In the genomic region with DNA sequence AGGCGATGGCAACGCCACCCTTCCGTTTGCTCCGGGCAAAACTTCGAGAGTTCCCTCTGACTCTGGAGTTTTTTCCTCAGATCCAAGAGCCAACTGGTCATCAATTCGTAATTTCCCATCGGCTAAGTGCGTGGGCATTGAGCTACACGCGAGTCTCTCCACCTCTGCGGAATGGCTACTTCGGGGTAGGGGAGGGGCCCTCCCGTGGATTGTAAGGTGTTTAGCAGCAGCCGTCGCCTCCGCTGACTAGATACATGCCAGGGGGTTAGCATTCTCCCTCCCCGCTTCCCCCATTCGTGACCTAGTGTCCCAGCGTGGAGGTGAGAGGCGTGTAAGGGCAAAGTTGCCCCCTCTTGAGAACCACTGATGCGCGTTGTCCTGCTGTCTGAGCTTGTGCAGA, we compare ENCODE assay signal across 10 cellular contexts. TPM values are rescaled to one million over a fixed set of nuclear protein-coding genes. Genes with fewer than 3 reads are reported as not detected.
DNase-seq lines count a peak whose midpoint lies in the region; ATAC-seq, FAIRE-seq and TF ChIP-seq lines count a peak whose summit lies in the region.
"Not testable (repeated sequence)": the region's sequence is repeated elsewhere in the genome, so short reads cannot be mapped to it uniquely, and the experiment has no call there.
"Had no signal": no experiment of that assay in that cellular context is flagged by ENCODE, and none has a peak within 500 bp of the region (broad histone marks: within the 10 kb centered on the region; RNA-seq: fewer than 3 reads in every experiment).

No MANE protein-coding gene starts in this region.

- H3K23ac ChIP-seq in H1 (ENCODE audit: insufficient read length), result not testable (repeated sequence)

- not testable (repeated sequence) for H3K79me1 ChIP-seq in H1 (ENCODE audit: low read depth, low read length)

- H3K27ac Mint-ChIP-seq in WTC11, mesothelial cell of epicardium: not testable (repeated sequence)

- not testable (repeated sequence) for H4K91ac ChIP-seq in H1 (replicated peaks; ENCODE audit: insufficient read length, low read length)

- H3K14ac ChIP-seq in H1 (ENCODE audit: insufficient read length), result not testable (repeated sequence)

- not testable (repeated sequence) for H2BK15ac ChIP-seq in H1 (ENCODE audit: low read length)

- H2BK20ac ChIP-seq in H1 (ENCODE audit: low read length), result not testable (repeated sequence)

- not testable (repeated sequence) for H3K9me3 ChIP-seq in H1 (ENCODE audit: insufficient read depth in 2 of 2, low read depth in 1 of 2, low read length in 1 of 2); left ventricle myocardium inferior (replicated peaks); iPS-18a (ENCODE audit: control insufficient read depth, low read depth, low read length); smooth muscle cell (replicated peaks; ENCODE audit: low read depth)

- CTCF ChIA-PET in WTC11 (lab: Charles Lee); H1 (lab: Charles Lee; ENCODE audit: partially characterized antibody): not testable (repeated sequence)

- H3K27me3 Mint-ChIP-seq in WTC11 (ENCODE audit: low read depth), result peaks cover 52% of the 10 kb centered on the region
- H3K27me3 Mint-ChIP-seq in mesothelial cell of epicardium (ENCODE audit: low read depth), result peaks cover 43% of the 10 kb centered on the region

- WGBS in H1 (ENCODE audit: extremely low coverage in 1 of 2, insufficient coverage in 1 of 2, insufficient read length in 1 of 2, insufficient replicate concordance in 2 of 2, low coverage in 1 of 2, low lambda C conversion rate in 2 of 2, missing lambda C conversion rate in 1 of 2), 2 experiments, result 7% methylated on average over 16 of the region's 22 CpGs; no CpG with 5 or more reads in 1 of the 2 experiments
- WGBS in smooth muscle cell (ENCODE audit: low lambda C conversion rate), result 23% methylated on average over 21 of the region's 22 CpGs

- not testable (repeated sequence) for TF ChIP-seq EP300 in H1 (IDR thresholded peaks at IDR 0.05; ENCODE audit: borderline replicate concordance in 1 of 2, low read depth in 2 of 2, low read length in 2 of 2)

- H3K56ac ChIP-seq in H1 (replicated peaks; ENCODE audit: insufficient read length, low read depth, low read length), result not testable (repeated sequence)

- not testable (repeated sequence) for H2BK5ac ChIP-seq in H1 (ENCODE audit: low read depth, low read length)

- not testable (repeated sequence) for H3K36me3 Mint-ChIP-seq in WTC11, mesothelial cell of epicardium

- H3K4ac ChIP-seq in H1 (replicated peaks; ENCODE audit: insufficient read length, low read depth, low read length), result not testable (repeated sequence)

- ATAC-seq in WTC11, result not testable (repeated sequence)

- H3K4me3 ChIP-seq in H7 (ENCODE audit: insufficient read depth, low read depth, low read length) (peak overlapping the region; percentile 60), H1 (ENCODE audit: extremely low read depth in 1 of 4, insufficient read depth in 2 of 4, low read depth in 3 of 4, low read length in 4 of 4) (peak overlapping the region in 3 of 4 experiments; percentile 38 to 65 (median 63); a peak in 5 of 8 replicates), left ventricle myocardium inferior (peak overlapping the region; percentile 57), iPS-18a (ENCODE audit: low read length) (peak overlapping the region; percentile 61), smooth muscle cell (peak overlapping the region; percentile 51)

- intact Hi-C loops in left ventricle myocardium inferior (cut with micrococcal nuclease), result not testable (repeated sequence)

- not testable (repeated sequence) for H3F3A ChIP-seq in smooth muscle cell (ENCODE audit: low read depth)

- H3K9ac ChIP-seq in H1 (replicated peaks in 1 of 4; ENCODE audit: extremely low read depth in 1 of 4, low read depth in 3 of 4, low read length in 3 of 4); iPS-18a (ENCODE audit: low read length); smooth muscle cell (ENCODE audit: low read depth): not testable (repeated sequence)

- not testable (repeated sequence) for H3K9me3 Mint-ChIP-seq in WTC11, mesothelial cell of epicardium

- DNase-seq in H7; WTC11 (ENCODE audit: low spot score); left ventricle myocardium inferior; mesothelial cell of epicardium (ENCODE audit: low spot score in 2 of 2, unreplicated experiment in 2 of 2); smooth muscle cell (lab: John Stamatoyannopoulos, UW; ENCODE audit: unreplicated experiment): not testable (repeated sequence)
- DNase-seq in H1 (ENCODE audit: low read depth in 1 of 2, low spot score in 2 of 2), result peak in 1 of 2 experiments; percentile 73

- not testable (repeated sequence) for TF ChIP-seq POLR2A in H1 (IDR thresholded peaks at IDR 0.05; ENCODE audit: control extremely low read depth in 1 of 2, low read depth in 2 of 2, low read length in 2 of 2)

- not testable (repeated sequence) for H2BK120ac ChIP-seq in H1 (replicated peaks; ENCODE audit: low read depth, low read length)

- POLR2A ChIA-PET in WTC11 (lab: Charles Lee), result not testable (repeated sequence)
- POLR2A ChIA-PET in H1 (lab: Charles Lee; ENCODE audit: partially characterized antibody), result interaction anchor here (0.6 kb wide), 1 partner anchor 41 kb away, joined by 3 read pairs; no protein-coding TSS in a partner anchor

- H4K5ac ChIP-seq in H1 (ENCODE audit: insufficient read length, low read depth, low read length), result not testable (repeated sequence)

- not testable (repeated sequence) for H3K79me2 ChIP-seq in H1 (ENCODE audit: control insufficient read depth in 1 of 2, insufficient read depth in 2 of 2, low read length in 2 of 2); smooth muscle cell (ENCODE audit: low read depth)

- not testable (repeated sequence) for H4K8ac ChIP-seq in H1 (ENCODE audit: extremely low read depth, insufficient read depth, low read length)

- FAIRE-seq in H1 (lab: Jason Lieb, UNC), result not testable (repeated sequence)

- H2AK5ac ChIP-seq in H1 (ENCODE audit: low read depth, low read length), result not testable (repeated sequence)

- H3K4me2 ChIP-seq in H1 (ENCODE audit: insufficient read depth in 1 of 2, low read depth in 2 of 2, low read length in 2 of 2) (peak overlapping the region; percentile 70 to 85), smooth muscle cell (peak overlapping the region; percentile 67)

- not testable (repeated sequence) for TF ChIP-seq CTCF in WTC11 (IDR thresholded peaks at IDR 0.05); H1 (IDR thresholded peaks at IDR 0.05; ENCODE audit: control extremely low read depth in 1 of 3, insufficient read depth in 1 of 3, low read depth in 1 of 3, low read length in 3 of 3); left ventricle myocardium inferior (IDR thresholded peaks at IDR 0.05; ENCODE audit: borderline replicate concordance); mesothelial cell of epicardium (IDR thresholded peaks at IDR 0.05; ENCODE audit: unreplicated experiment); smooth muscle cell (IDR thresholded peaks at IDR 0.05; ENCODE audit: borderline replicate concordance, insufficient read depth, poor library complexity, severe bottlenecking)

- not testable (repeated sequence) for H3K27ac ChIP-seq in H1 (ENCODE audit: low read depth, low read length); left ventricle myocardium inferior (replicated peaks); iPS-18a (ENCODE audit: low read length); smooth muscle cell (ENCODE audit: low read depth)

- H3K4me3 Mint-ChIP-seq in WTC11 (peak overlapping the region; percentile 91), mesothelial cell of epicardium (peak overlapping the region; percentile 82)

- not testable (repeated sequence) for H2AFZ ChIP-seq in H1 (ENCODE audit: low read length); smooth muscle cell (ENCODE audit: low read depth)

- H3K18ac ChIP-seq in H1 (ENCODE audit: extremely low read depth, low read length), result not testable (repeated sequence)

- H4K20me1 ChIP-seq in H1 (replicated peaks in 1 of 2; ENCODE audit: control insufficient read depth in 1 of 2, insufficient read depth in 2 of 2, low read length in 2 of 2); smooth muscle cell (ENCODE audit: low read depth): not testable (repeated sequence)

- H3K4me1 Mint-ChIP-seq in WTC11 (peaks cover 32% of the 10 kb centered on the region), mesothelial cell of epicardium (peaks cover 16% of the 10 kb centered on the region)

- not testable (repeated sequence) for H3K4me1 ChIP-seq in H1 (replicated peaks in 1 of 4; ENCODE audit: control insufficient read depth in 3 of 4, insufficient read depth in 4 of 4, low read length in 3 of 4); left ventricle myocardium inferior; iPS-18a (ENCODE audit: control insufficient read depth, low read depth, low read length); smooth muscle cell (ENCODE audit: low read depth)

- not testable (repeated sequence) for H2BK12ac ChIP-seq in H1 (ENCODE audit: low read depth, low read length)

- TF ChIP-seq RAD21 in H1 (IDR thresholded peaks at IDR 0.05 in 1 of 2, conservative IDR thresholded peaks at IDR 0.05 in 1 of 2; ENCODE audit: low read depth in 2 of 2, low read length in 2 of 2), result not testable (repeated sequence)

- not testable (repeated sequence) for H3K36me3 ChIP-seq in H7 (replicated peaks; ENCODE audit: control insufficient read depth, insufficient read depth, low read length); H1 (ENCODE audit: control insufficient read depth in 2 of 4, insufficient read depth in 4 of 4, low read length in 3 of 4); left ventricle myocardium inferior; iPS-18a (ENCODE audit: control insufficient read depth, low read depth, low read length); smooth muscle cell (ENCODE audit: low read depth)

- H3K27me3 ChIP-seq in H7 (ENCODE audit: control insufficient read depth, insufficient read depth, low read length), result peaks cover 16% of the 10 kb centered on the region
- peaks cover 1 to 16% (median 10%) of the 10 kb centered on the region in 4 experiments; a peak in 6 of 7 replicates for H3K27me3 ChIP-seq in H1 (replicated peaks in 1 of 4; ENCODE audit: control insufficient read depth in 3 of 4, extremely low read depth in 1 of 4, insufficient read depth in 3 of 4, low read length in 3 of 4)
- peaks cover 49% of the 10 kb centered on the region for H3K27me3 ChIP-seq in left ventricle myocardium inferior (ENCODE audit: low read depth)
- peaks cover 34% of the 10 kb centered on the region for H3K27me3 ChIP-seq in iPS-18a (ENCODE audit: control insufficient read depth, insufficient read depth, low read length)
- H3K27me3 ChIP-seq in smooth muscle cell (ENCODE audit: low read depth), result peaks cover 11% of the 10 kb centered on the region

- H3K23me2 ChIP-seq in H1 (ENCODE audit: low read depth, low read length), result not testable (repeated sequence)

RNA-seq across cellular contexts. Expression of gene RNU1-1, which starts 21.8 kb away (rescaled TPM):
- under 0.01 TPM in 2 replicates for total RNA-seq in H7 (2014; rRNA removed; shearing (Covaris generic))
- total RNA-seq in WTC11 (2021) (1,028 to 1,267 TPM (median 1,197 TPM) in 3 replicates), left ventricle myocardium inferior (6,072 TPM), mesothelial cell of epicardium (3,774 to 3,945 TPM (median 3,937 TPM) in 3 replicates), smooth muscle cell (under 0.01 TPM in 2 replicates)
- total RNA-seq in H1 (2021; fragmentation: NEBNext Ultra II Directional; extraction: Animal tissue kit (Norgen Biotek cat#: 25700)), result 1,303 and 1,497 TPM in 2 replicates
- polyA plus RNA-seq in H1 (2011; rRNA removed) (under 0.01 and 145 TPM in 2 replicates), smooth muscle cell (4.2 and 6.4 TPM in 2 replicates)
- polyA plus RNA-seq in H1 (2011; cell fraction: cytosol; rRNA removed), result under 0.01 TPM
- polyA plus RNA-seq in H1 (2011; cell fraction: nucleus; rRNA removed), result under 0.01 TPM
- polyA plus RNA-seq in H1 (2012, experiment 1 of 2), result 20.3 to 94.3 TPM in 2 of 4 replicates, not detected in the others
- not detected for polyA plus RNA-seq in H1 (2012, experiment 2 of 2)
- polyA plus RNA-seq in H1 (2013, experiment 1 of 2), result not detected
- polyA plus RNA-seq in H1 (2013, experiment 2 of 2), result not detected
- 10,411 and 22,262 TPM in 2 replicates for polyA minus RNA-seq in H1 (2011; rRNA and poly(A)+ RNA removed)
- polyA minus RNA-seq in H1 (2011; cell fraction: cytosol; rRNA and poly(A)+ RNA removed), result 63,669 TPM
- polyA minus RNA-seq in H1 (2011; cell fraction: nucleus; rRNA and poly(A)+ RNA removed), result 43,973 TPM
- total RNA-seq: G401, HT1080 had no signal
- polyA plus RNA-seq: IMR-90 had no signal

Comparison
In these comparisons a context has a peak if more than half of its experiments do, and no peak if none do; other contexts are left out.
1. RNA of gene RNU1-1, which starts 21.8 kb away (total RNA-seq): 6,072 TPM in left ventricle myocardium inferior (single experiment), 3,774 to 3,945 TPM in mesothelial cell of epicardium, 1,303 to 1,497 TPM in H1 and 1,028 to 1,267 TPM in WTC11; under 0.01 TPM in H7 and under 0.01 TPM in smooth muscle cell; every median in the first group is over 1,000 times any median in the second.
2. Peak in every context shown above with its lines, with median percentiles within 50 percentile points of each other: H3K4me3 ChIP-seq.